ENCODE assay signal across 24 cellular contexts in genomic region chr5:167284491-167284890, GRCh38.
DNase-seq lines count a peak whose midpoint lies in the region; ATAC-seq and TF ChIP-seq lines count a peak whose summit lies in the region.
"Had no signal": no experiment of that assay in that cellular context is flagged by ENCODE, and none has a peak within 500 bp of the region (broad histone marks: within the 10 kb centered on the region; RNA-seq: fewer than 3 reads in every experiment).

No MANE protein-coding gene starts in this region.

- H3K4me3 ChIP-seq in choroid plexus epithelial cell (ENCODE audit: low read depth, low read length) = no peak overlapping the region
- H3K4me3 ChIP-seq in mesenchymal stem cell (ENCODE audit: insufficient read depth in 1 of 2, low read depth in 1 of 2, low read length in 2 of 2) = no peak overlapping the region
- H3K4me3 ChIP-seq: dorsolateral prefrontal cortex, heart left ventricle, lung, SJCRH30, thoracic aorta had no signal

- DNase-seq in Caki2 (ENCODE audit: low read depth) (peak; percentile 38), RPMI8226 (peak; percentile 28), choroid plexus epithelial cell (ENCODE audit: low read depth) (peak; percentile 21), mesenchymal stem cell (peak; percentile 27), NCI-H2081 treated with DMSO at 0.1 percent for 48 hours (lab: John Stamatoyannopoulos, UW) (no peak), HuH-7 (ENCODE audit: low spot score) (no peak), dermis blood vessel endothelial cell (no peak)
- DNase-seq: activated CD4-positive, CD25-positive, alpha-beta regulatory T cell; activated CD8-positive, alpha-beta T cell treated with anti-CD3 and anti-CD28 coated beads, Interleukin-2, amount 10 ng/mL, durations not matched to agents 7 days and 5 days; activated naive CD4-positive, alpha-beta T cell treated with anti-CD3 and anti-CD28 coated beads, Interleukin-2, amount 10 ng/mL, durations not matched to agents 7 days and 5 days; activated T-cell treated with anti-CD3 and anti-CD28 coated beads, Interleukin-2, amount 50 U/mL, for 24 hours; AML-193; dorsolateral prefrontal cortex; erythroblast; heart left ventricle; NCI-H1436; NCI-H774; nucleus accumbens; retina; SJCRH30 had no signal

- no peak overlapping the region for H2BK5ac ChIP-seq in mesenchymal stem cell (ENCODE audit: low read depth, low read length, poor library complexity, severe bottlenecking)

- TF ChIP-seq CTCF in choroid plexus epithelial cell (conservative IDR thresholded peaks at IDR 0.05; ENCODE audit: low read depth, low read length) = no peak

- H3K23ac ChIP-seq in mesenchymal stem cell (ENCODE audit: low read length in 2 of 2) = peak overlapping the region in 1 of 2 experiments; percentile 26

- H3K36me3 ChIP-seq in mesenchymal stem cell (ENCODE audit: control insufficient read depth in 1 of 2, insufficient read depth in 2 of 2, low read depth in 1 of 2, low read length in 2 of 2) = no peaks in the 10 kb centered on the region
- H3K36me3 ChIP-seq: heart left ventricle, SJCRH30, thoracic aorta had no signal

- 86% methylated on average over 6 of the region's 6 CpGs for WGBS in mesenchymal stem cell

- H3K79me1 ChIP-seq in mesenchymal stem cell (replicated peaks; ENCODE audit: low read length, poor library complexity, severe bottlenecking) = no peaks in the 10 kb centered on the region

- H2BK15ac ChIP-seq in mesenchymal stem cell (ENCODE audit: low read depth, poor library complexity, severe bottlenecking) = no peak overlapping the region

- H3K4me1 ChIP-seq in mesenchymal stem cell (ENCODE audit: control insufficient read depth, insufficient read depth, low read depth, low read length) = peaks cover 6% of the 10 kb centered on the region
- H3K4me1 ChIP-seq: heart left ventricle, SJCRH30 had no signal

- in situ Hi-C loops in Caki2 (cut with HindIII; ENCODE audit: low pct_unique_long_range_greater_than_20kb, low sequenced_read_pairs) = no loop called here

- H3K4ac ChIP-seq in mesenchymal stem cell (ENCODE audit: low read depth in 1 of 2, low read length in 2 of 2) = no peak overlapping the region

- no peak overlapping the region for H2AK5ac ChIP-seq in mesenchymal stem cell (ENCODE audit: low read length, severe bottlenecking)

- no peak overlapping the region for H4K91ac ChIP-seq in mesenchymal stem cell (ENCODE audit: low read length)

- H3K9ac ChIP-seq in mesenchymal stem cell (ENCODE audit: low read length) = no peak overlapping the region

- no peak for ATAC-seq in GM21526 (IDR thresholded peaks at IDR 0.05; ENCODE audit: low FRiP score, unreplicated experiment)
- ATAC-seq: activated CD8-positive, alpha-beta T cell treated with anti-CD3 and anti-CD28 coated beads, Interleukin-2, amount 10 ng/mL, durations not matched to agents 7 days and 5 days; heart left ventricle; stimulated activated effector memory CD8-positive, alpha-beta T cell treated with anti-CD3 and anti-CD28 coated beads, Interleukin-12 subunit alpha, Interleukin-12 subunit beta, amount 100 ng/mL, for 72 hours had no signal

- no peak overlapping the region for H3K18ac ChIP-seq in mesenchymal stem cell (ENCODE audit: low read depth in 1 of 2, low read length in 2 of 2)

- no peak overlapping the region for H4K8ac ChIP-seq in mesenchymal stem cell (ENCODE audit: low read length)

- H3K27me3 ChIP-seq in mesenchymal stem cell (ENCODE audit: control insufficient read depth in 1 of 2, insufficient read depth in 1 of 2, low read length in 2 of 2) = peaks cover 0 to 9% of the 10 kb centered on the region in 2 experiments
- H3K27me3 ChIP-seq: dorsolateral prefrontal cortex, heart left ventricle had no signal

- H2AFZ ChIP-seq in mesenchymal stem cell (ENCODE audit: low read depth, low read length) = no peak overlapping the region

- no peak overlapping the region for H3K27ac ChIP-seq in mesenchymal stem cell (ENCODE audit: low read length, poor library complexity, severe bottlenecking)
- H3K27ac ChIP-seq: heart left ventricle, SJCRH30, thoracic aorta had no signal

- H3K9me3 ChIP-seq in mesenchymal stem cell (ENCODE audit: control insufficient read depth, low read length) = no peaks in the 10 kb centered on the region
- H3K9me3 ChIP-seq: heart left ventricle, SJCRH30, thoracic aorta had no signal

- H2BK120ac ChIP-seq in mesenchymal stem cell (ENCODE audit: low read depth, low read length) = no peak overlapping the region

- H3K4me2 ChIP-seq in mesenchymal stem cell (ENCODE audit: low read length, poor library complexity, severe bottlenecking) = no peak overlapping the region

- H3K14ac ChIP-seq in mesenchymal stem cell (ENCODE audit: low read length in 2 of 2) = peak overlapping the region in 1 of 2 experiments; percentile 77

- no peak overlapping the region for H2BK12ac ChIP-seq in mesenchymal stem cell (ENCODE audit: low read length in 2 of 2)

Comparison
In these comparisons a context has a peak if more than half of its experiments do, and no peak if none do; other contexts are left out.
1. DNase-seq: peak in Caki2 (single experiment), RPMI8226 (single experiment), choroid plexus epithelial cell (single experiment) and mesenchymal stem cell (single experiment); none in NCI-H2081 treated with DMSO at 0.1 percent for 48 hours (single experiment), HuH-7 (single experiment) and dermis blood vessel endothelial cell (single experiment).